8 cellular contexts compared by ENCODE assay signal in the genomic region with DNA sequence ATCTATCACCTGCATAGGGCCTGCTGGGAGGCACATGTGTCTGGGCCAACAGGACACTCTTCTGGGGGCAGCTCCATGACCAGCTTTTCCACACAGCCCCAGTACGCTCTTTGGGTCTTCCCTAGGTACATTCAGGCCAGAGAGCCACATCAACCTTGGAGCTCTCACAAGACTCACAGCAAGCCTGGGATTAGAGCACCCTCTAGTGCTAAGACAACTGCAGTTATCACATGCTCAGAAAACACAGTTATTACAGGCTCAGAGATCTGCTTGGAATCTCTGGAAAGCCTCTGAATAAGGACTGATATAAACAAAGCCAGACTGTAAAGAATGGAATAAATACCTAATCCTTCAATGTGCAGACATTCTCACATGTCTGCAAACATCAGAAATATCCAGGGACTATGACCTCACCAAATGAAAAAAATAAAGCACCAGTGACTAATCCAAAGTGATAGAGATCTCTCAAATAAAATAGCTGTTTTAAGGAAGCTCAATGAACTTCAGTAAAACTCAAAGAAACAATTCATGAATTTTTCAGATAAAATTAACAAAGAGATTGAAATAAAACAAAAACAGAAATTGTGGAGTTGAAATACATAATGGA.
A peak's percentile ranks its signal among the peaks of the same experiment; 100 is the strongest.
DNase-seq lines count a peak whose midpoint lies in the region; ATAC-seq, FAIRE-seq and TF ChIP-seq lines count a peak whose summit lies in the region.

No MANE protein-coding gene starts in this region.

- BruUV-seq in endothelial cell of umbilical vein (replicated peaks; lab: Mats Ljungman, UMichigan) = no TSS peak

- POLR2A ChIA-PET in endothelial cell of umbilical vein (lab: Charles Lee) = interaction anchor here (0.8 kb wide), 1 partner anchor 527 kb away, joined by 6 read pairs; no protein-coding TSS in a partner anchor

- H3K4me2 ChIP-seq in OCI-LY1 (ENCODE audit: low read length) (no peak overlapping the region), endothelial cell of umbilical vein (ENCODE audit: insufficient read depth, low read length) (no peak overlapping the region)

- H2AFZ ChIP-seq in OCI-LY1 (ENCODE audit: low read length) = no peak overlapping the region
- no peak overlapping the region for H2AFZ ChIP-seq in endothelial cell of umbilical vein (ENCODE audit: low read depth, low read length)

- DNase-seq in ACHN = peak; percentile 66
- DNase-seq in GM10266 (ENCODE audit: extremely low spot score) = peak; percentile 20
- DNase-seq in endothelial cell of umbilical vein (ENCODE audit: low read depth, low spot score) = peak; percentile 71
- DNase-seq in retinal pigment epithelial cell (ENCODE audit: low read depth) = peak; percentile 81
- no peak for DNase-seq in NCI-H1092 treated with DMSO at 0.1 percent for 48 hours (lab: John Stamatoyannopoulos, UW)
- DNase-seq in NCI-H774 (lab: John Stamatoyannopoulos, UW) = no peak

- CTCF ChIA-PET in endothelial cell of umbilical vein (lab: Charles Lee) = interaction anchor here (0.5 to 3.0 kb wide), 53 partner anchors 9 to 992 kb away, joined by 3 to 33 read pairs (median 4); no protein-coding TSS in a partner anchor

- H3K27me3 ChIP-seq in OCI-LY1 (ENCODE audit: insufficient read depth, low read length) (no peaks in the 10 kb centered on the region), endothelial cell of umbilical vein (ENCODE audit: control insufficient read depth in 2 of 2, insufficient read depth in 2 of 2, low read length in 2 of 2) (no peaks in the 10 kb centered on the region)

- ATAC-seq in HG03095 (IDR thresholded peaks at IDR 0.05; ENCODE audit: unreplicated experiment) = peak; percentile 63

- H4K20me1 ChIP-seq in OCI-LY1 (ENCODE audit: insufficient read depth, low read length) (no peaks in the 10 kb centered on the region), endothelial cell of umbilical vein (replicated peaks; ENCODE audit: control insufficient read depth, extremely low read depth, insufficient read depth, low read length) (no peaks in the 10 kb centered on the region)

- H3K4me3 ChIP-seq in OCI-LY1 (ENCODE audit: low read depth, low read length, poor library complexity, severe bottlenecking) (no peak overlapping the region), endothelial cell of umbilical vein (replicated peaks in 1 of 3; ENCODE audit: insufficient read depth in 1 of 3, low read depth in 1 of 3, low read length in 3 of 3) (no peak overlapping the region), retinal pigment epithelial cell (ENCODE audit: low read length) (no peak overlapping the region)

- dilution Hi-C loops in endothelial cell of umbilical vein (cut with MboI; ENCODE audit: extremely low pct_ligation_motif_present, low sequenced_read_pairs) = no loop called here

- H3K36me3 ChIP-seq in OCI-LY1 (ENCODE audit: insufficient read depth, low read length) (no peaks in the 10 kb centered on the region), endothelial cell of umbilical vein (ENCODE audit: control insufficient read depth in 2 of 2, extremely low read depth in 1 of 2, insufficient read depth in 2 of 2, low read length in 2 of 2) (no peaks in the 10 kb centered on the region)

- H3K27ac ChIP-seq in OCI-LY1 (ENCODE audit: low read depth, low read length, poor library complexity, severe bottlenecking) (no peak overlapping the region), endothelial cell of umbilical vein (ENCODE audit: insufficient read depth, low read depth, low read length) (no peak overlapping the region)

- no peak for TF ChIP-seq POLR2A in endothelial cell of umbilical vein (IDR thresholded peaks at IDR 0.05; ENCODE audit: low read depth, low read length)

- H3K9ac ChIP-seq in OCI-LY1 (ENCODE audit: low read length) (no peak overlapping the region), endothelial cell of umbilical vein (replicated peaks; ENCODE audit: extremely low read depth, insufficient read depth, low read length) (no peak overlapping the region)

- H3F3A ChIP-seq in OCI-LY1 (ENCODE audit: insufficient read depth, low read length) = no peaks in the 10 kb centered on the region; the same call in 1 of the 2 replicates

- intact Hi-C loops in endothelial cell of umbilical vein (cut with micrococcal nuclease) = loop anchor here (1.0 to 10.0 kb wide), 10 partner anchors 29 to 1051 kb away; no protein-coding TSS in a partner anchor

- peak; percentile 86 for FAIRE-seq in endothelial cell of umbilical vein (lab: Jason Lieb, UNC)

- H3K9me2 ChIP-seq in OCI-LY1 (ENCODE audit: low read depth, low read length) = no peaks in the 10 kb centered on the region

- H3K79me2 ChIP-seq in OCI-LY1 (ENCODE audit: insufficient read depth, low read length) (no peaks in the 10 kb centered on the region), endothelial cell of umbilical vein (ENCODE audit: control insufficient read depth, insufficient read depth, low read length) (no peaks in the 10 kb centered on the region)

- in situ Hi-C loops in ACHN (cut with HindIII; ENCODE audit: low pct_ligation_motif_present, low pct_unique_long_range_greater_than_20kb, low sequenced_read_pairs) = loop anchor here (25.0 kb wide), 1 partner anchor 351 kb away; no protein-coding TSS in a partner anchor

- peak; percentile 59 for TF ChIP-seq CTCF in GM10266 (IDR thresholded peaks at IDR 0.05; ENCODE audit: control insufficient read depth, insufficient read depth, low read depth, missing control alignments)
- peak; percentile 73 for TF ChIP-seq CTCF in OCI-LY1 (IDR thresholded peaks at IDR 0.05; ENCODE audit: low read length)
- peak; percentile 67 to 68 for TF ChIP-seq CTCF in endothelial cell of umbilical vein (IDR thresholded peaks at IDR 0.05; ENCODE audit: extremely low read depth in 1 of 2, insufficient read depth in 1 of 2, low read depth in 1 of 2, low read length in 2 of 2)
- peak; percentile 69 for TF ChIP-seq CTCF in retinal pigment epithelial cell (conservative IDR thresholded peaks at IDR 0.05; ENCODE audit: low read depth, low read length)

- no peaks in the 10 kb centered on the region for H3K9me1 ChIP-seq in endothelial cell of umbilical vein (replicated peaks; ENCODE audit: control insufficient read depth, extremely low read depth, insufficient read depth, low read length)

- peaks cover 5% of the 10 kb centered on the region for H3K4me1 ChIP-seq in OCI-LY1 (ENCODE audit: insufficient read depth, low read length, severe bottlenecking)
- H3K4me1 ChIP-seq in endothelial cell of umbilical vein (ENCODE audit: control insufficient read depth, extremely low read depth, insufficient read depth, low read length) = peaks cover 5% of the 10 kb centered on the region

- H3K9me3 ChIP-seq in OCI-LY1 (ENCODE audit: low read length) (0 out of 2 replicates have a peak, but pooled peaks cover 2% of the 10 kb centered on the region), endothelial cell of umbilical vein (replicated peaks; ENCODE audit: control insufficient read depth, insufficient read depth, low read length) (no peaks in the 10 kb centered on the region)

TF ChIP-seq in endothelial cell of umbilical vein, 7 proteins besides CTCF, POLR2A, EP300 and RAD21:
- no peak for TF ChIP-seq FOS (IDR thresholded peaks at IDR 0.05; ENCODE audit: borderline replicate concordance, insufficient read depth, low read length)
- peak; percentile 38 for TF ChIP-seq JUN (IDR thresholded peaks at IDR 0.05; ENCODE audit: borderline replicate concordance, insufficient read depth, insufficient read length, low read depth)
- TF ChIP-seq, protein P1, sequence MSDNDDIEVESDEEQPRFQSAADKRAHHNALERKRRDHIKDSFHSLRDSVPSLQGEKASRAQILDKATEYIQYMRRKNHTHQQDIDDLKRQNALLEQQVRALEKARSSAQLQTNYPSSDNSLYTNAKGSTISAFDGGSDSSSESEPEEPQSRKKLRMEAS (IDR thresholded peaks at IDR 0.05; ENCODE audit: insufficient read depth, insufficient read length) = no peak
- no peak for TF ChIP-seq POLR2AphosphoS5 (IDR thresholded peaks at IDR 0.05; ENCODE audit: insufficient read depth, low read depth, low read length)
- TF ChIP-seq MYC (IDR thresholded peaks at IDR 0.05; ENCODE audit: low read depth, low read length) = no peak

Comparison
In these comparisons a context has a peak if more than half of its experiments do, and no peak if none do; other contexts are left out.
1. DNase-seq: peak in ACHN (single experiment), GM10266 (single experiment), endothelial cell of umbilical vein (single experiment) and retinal pigment epithelial cell (single experiment); none in NCI-H1092 treated with DMSO at 0.1 percent for 48 hours (single experiment) and NCI-H774 (single experiment).
2. Peak in every context shown above with its lines, with median percentiles within 50 percentile points of each other: CTCF ChIP-seq.